Comparison of ENCODE assay signal across 12 cellular contexts in the genomic region with DNA sequence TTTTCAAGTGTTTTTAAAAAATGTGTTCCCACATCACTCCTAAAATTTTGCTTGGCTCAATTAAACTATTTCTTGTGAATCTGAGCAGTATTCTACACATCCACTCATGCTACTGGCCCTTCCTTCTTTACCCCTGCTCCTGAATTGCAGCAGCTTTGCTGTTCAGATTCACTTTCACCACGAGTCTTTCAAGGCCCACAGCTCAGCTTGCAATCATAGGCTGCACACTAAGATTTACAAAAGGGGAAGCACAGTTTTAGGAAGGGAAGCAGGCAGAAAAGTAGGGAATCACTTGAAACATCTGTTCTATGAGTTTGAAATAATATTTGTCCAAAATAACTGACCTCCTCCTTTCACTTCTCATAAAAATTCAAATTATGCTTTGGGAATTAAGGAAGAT.
DNase-seq lines count a peak whose midpoint lies in the region; ATAC-seq and TF ChIP-seq lines count a peak whose summit lies in the region.
"Had no signal": no experiment of that assay in that cellular context is flagged by ENCODE, and none has a peak within 500 bp of the region (broad histone marks: within the 10 kb centered on the region; RNA-seq: fewer than 3 reads in every experiment).

No MANE protein-coding gene starts in this region.

- CTCF ChIA-PET in activated CD4-positive, alpha-beta T cell treated with anti-CD3 and anti-CD28 coated beads, Interleukin-2, amount 10 ng/mL, durations not matched to agents 7 days and 5 days (lab: Charles Lee), result no interaction called here

- H3K4me1 ChIP-seq in KMS-11 (ENCODE audit: low read depth, poor library complexity, severe bottlenecking) (peaks cover 39% of the 10 kb centered on the region), colonic mucosa (no peaks in the 10 kb centered on the region), skeletal muscle tissue (ENCODE audit: control insufficient read depth in 3 of 3, insufficient read depth in 3 of 3, low read length in 3 of 3) (peaks cover 71 to 79% (median 73%) of the 10 kb centered on the region in 3 donors)

- H3K4me1 Mint-ChIP-seq in activated CD4-positive, alpha-beta T cell treated with anti-CD3 and anti-CD28 coated beads, Interleukin-2, amount 10 ng/mL, durations not matched to agents 7 days and 5 days, result peaks cover 1% of the 10 kb centered on the region
- H3K4me1 Mint-ChIP-seq: immature natural killer cell had no signal

- H3K4me2 ChIP-seq in KMS-11, result peak overlapping the region; percentile 65

- no peaks in the 10 kb centered on the region for H3K79me2 ChIP-seq in KMS-11 (ENCODE audit: insufficient read depth, low read depth)

- H4K20me1 ChIP-seq in KMS-11 (ENCODE audit: insufficient read depth), result no peaks in the 10 kb centered on the region

- TF ChIP-seq CTCF in KMS-11 (conservative IDR thresholded peaks at IDR 0.05; ENCODE audit: low read depth, low read length) (no peak), colonic mucosa (IDR thresholded peaks at IDR 0.05) (no peak)

- peak overlapping the region; percentile 25; the same call in 1 of the 2 replicates for H3K27ac ChIP-seq in KMS-11
- peak overlapping the region; percentile 21 for H3K27ac ChIP-seq in colonic mucosa
- H3K27ac ChIP-seq in skeletal muscle tissue (ENCODE audit: low read depth, low read length), result peak overlapping the region; percentile 88
- H3K27ac ChIP-seq: Peyer's patch had no signal

- H3K27me3 ChIP-seq in KMS-11 (ENCODE audit: insufficient read depth, low read depth) (no peaks in the 10 kb centered on the region), colonic mucosa (no peaks in the 10 kb centered on the region), skeletal muscle tissue (ENCODE audit: control insufficient read depth in 3 of 3, insufficient read depth in 3 of 3, low read length in 3 of 3) (no peaks in the 10 kb centered on the region)
- H3K27me3 ChIP-seq: Peyer's patch had no signal

- H3K9me3 Mint-ChIP-seq in activated CD4-positive, alpha-beta T cell treated with anti-CD3 and anti-CD28 coated beads, Interleukin-2, amount 10 ng/mL, durations not matched to agents 7 days and 5 days, result no peaks in the 10 kb centered on the region
- H3K9me3 Mint-ChIP-seq: immature natural killer cell had no signal

- no peak overlapping the region for H3K27ac Mint-ChIP-seq in activated CD4-positive, alpha-beta T cell treated with anti-CD3 and anti-CD28 coated beads, Interleukin-2, amount 10 ng/mL, durations not matched to agents 7 days and 5 days

- H3K9ac ChIP-seq in KMS-11, result no peak overlapping the region
- no peak overlapping the region for H3K9ac ChIP-seq in colonic mucosa (ENCODE audit: low read depth in 2 of 2, low read length in 2 of 2)
- H3K9ac ChIP-seq in skeletal muscle tissue (ENCODE audit: low read depth in 1 of 3, low read length in 3 of 3), result peak overlapping the region in 2 of 3 donors; percentile 34 to 45

- POLR2A ChIA-PET in activated CD4-positive, alpha-beta T cell treated with anti-CD3 and anti-CD28 coated beads, Interleukin-2, amount 10 ng/mL, durations not matched to agents 7 days and 5 days (lab: Charles Lee), result interaction anchor here (0.6 kb wide), 1 partner anchor 111 kb away, joined by 3 read pairs; no protein-coding TSS in a partner anchor

- H3K9me3 ChIP-seq in colonic mucosa (no peaks in the 10 kb centered on the region), skeletal muscle tissue (ENCODE audit: control insufficient read depth in 3 of 3, low read length in 3 of 3) (no peaks in the 10 kb centered on the region)
- H3K9me3 ChIP-seq: Peyer's patch had no signal

- intact Hi-C loops in colonic mucosa (cut with DNase I), result no loop called here

- no peak overlapping the region for H3K4me3 Mint-ChIP-seq in activated CD4-positive, alpha-beta T cell treated with anti-CD3 and anti-CD28 coated beads, Interleukin-2, amount 10 ng/mL, durations not matched to agents 7 days and 5 days
- H3K4me3 Mint-ChIP-seq: immature natural killer cell had no signal

- no peaks in the 10 kb centered on the region for H3K27me3 Mint-ChIP-seq in activated CD4-positive, alpha-beta T cell treated with anti-CD3 and anti-CD28 coated beads, Interleukin-2, amount 10 ng/mL, durations not matched to agents 7 days and 5 days

- peaks cover 58% of the 10 kb centered on the region for H3K36me3 Mint-ChIP-seq in activated CD4-positive, alpha-beta T cell treated with anti-CD3 and anti-CD28 coated beads, Interleukin-2, amount 10 ng/mL, durations not matched to agents 7 days and 5 days (ENCODE audit: low read depth)

- DNase-seq in colonic mucosa (no peak), occipital lobe (lab: John Stamatoyannopoulos, UW) (no peak)
- no peak for DNase-seq in effector CD4-positive, alpha-beta T cell
- DNase-seq in activated CD4-positive, alpha-beta T cell treated with anti-CD3 and anti-CD28 coated beads, Interleukin-2, amount 10 ng/mL, durations not matched to agents 7 days and 5 days, result no peak
- DNase-seq: Calu3; immature natural killer cell; Peyer's patch; stimulated activated CD4-positive, alpha-beta T cell treated with anti-CD3 and anti-CD28 coated beads, Interleukin-12 subunit alpha, Interleukin-12 subunit beta, amount 100 ng/mL, for 4 hours had no signal

- peak overlapping the region; percentile 53 for H3K4me3 ChIP-seq in KMS-11 (IDR thresholded peaks at IDR 0.05; ENCODE audit: insufficient read depth, low read depth, low read length)
- no peak overlapping the region for H3K4me3 ChIP-seq in colonic mucosa
- H3K4me3 ChIP-seq in skeletal muscle tissue (ENCODE audit: low read length in 3 of 3), result no peak overlapping the region
- H3K4me3 ChIP-seq: Peyer's patch had no signal

- no peaks in the 10 kb centered on the region; the same call in 1 of the 2 replicates for H3K36me3 ChIP-seq in KMS-11 (ENCODE audit: insufficient read depth)
- H3K36me3 ChIP-seq in colonic mucosa, result no peaks in the 10 kb centered on the region
- peaks cover 2 to 7% (median 4%) of the 10 kb centered on the region in 3 donors for H3K36me3 ChIP-seq in skeletal muscle tissue (ENCODE audit: control insufficient read depth in 3 of 3, insufficient read depth in 3 of 3, low read length in 3 of 3)
- H3K36me3 ChIP-seq: Peyer's patch had no signal

- peak; percentile 51 for ATAC-seq in GM19043 (IDR thresholded peaks at IDR 0.05; ENCODE audit: low read depth, unreplicated experiment)
- ATAC-seq in GM19324 (IDR thresholded peaks at IDR 0.05; ENCODE audit: low FRiP score, unreplicated experiment), result no peak

- H2AFZ ChIP-seq in KMS-11 (ENCODE audit: low read depth), result no peak overlapping the region

Comparison
In these comparisons a context has a peak if more than half of its experiments do, and no peak if none do; other contexts are left out.
1. H3K27ac ChIP-seq: peak in every context shown above with its lines; median percentile 88 in skeletal muscle tissue; 25 in KMS-11; 21 in colonic mucosa.
2. H3K9ac ChIP-seq: peak in skeletal muscle tissue (2 of 3); none in KMS-11 (single experiment) and colonic mucosa (0 of 2).